In the genomic region with DNA sequence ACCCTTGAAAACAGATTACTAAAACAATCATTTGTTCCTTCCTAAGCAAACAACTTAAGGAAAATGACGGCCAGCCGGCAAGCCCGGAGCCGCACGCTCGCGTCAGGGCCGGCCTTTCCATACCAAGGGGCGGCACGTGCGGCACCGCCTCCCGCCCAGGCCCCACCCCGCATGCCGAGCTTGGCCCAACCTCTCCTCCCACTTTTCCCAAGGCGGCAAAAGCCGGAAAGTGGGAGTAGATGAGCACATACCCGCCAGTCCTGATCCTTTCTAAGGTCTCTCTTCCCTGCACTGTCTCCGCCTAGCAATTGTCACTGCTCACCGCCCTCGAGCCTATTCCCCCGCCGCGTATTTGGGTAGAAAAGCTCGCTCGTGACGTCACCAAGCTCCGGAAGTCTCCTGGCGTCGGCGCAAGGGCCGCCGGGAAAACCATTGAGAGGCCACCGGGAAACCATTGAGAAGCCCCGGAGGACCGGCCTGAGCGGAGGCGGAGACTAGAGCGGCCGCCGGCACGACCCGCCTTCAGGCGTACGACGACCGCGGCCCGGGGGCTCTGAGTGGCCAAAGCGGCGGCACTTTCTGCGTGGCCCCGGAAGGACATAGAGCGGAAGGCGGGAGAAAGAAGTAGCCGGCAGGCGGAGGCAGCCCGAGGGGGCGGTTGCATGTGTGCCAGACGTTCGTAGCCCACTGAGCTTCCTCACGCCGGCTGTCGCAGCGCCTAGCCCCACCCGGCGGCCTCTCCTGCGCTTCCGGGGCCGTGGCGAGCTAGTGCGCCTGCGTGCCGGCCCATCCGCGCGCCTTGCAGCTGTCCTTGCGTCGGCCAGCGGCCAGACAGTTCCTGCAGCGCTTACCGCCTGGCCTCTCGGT, we compare ENCODE assay signal across 8 cellular contexts.
A peak's percentile ranks its signal among the peaks of the same experiment; 100 is the strongest.
DNase-seq lines count a peak whose midpoint lies in the region; FAIRE-seq and TF ChIP-seq lines count a peak whose summit lies in the region.

A gene with protein sequence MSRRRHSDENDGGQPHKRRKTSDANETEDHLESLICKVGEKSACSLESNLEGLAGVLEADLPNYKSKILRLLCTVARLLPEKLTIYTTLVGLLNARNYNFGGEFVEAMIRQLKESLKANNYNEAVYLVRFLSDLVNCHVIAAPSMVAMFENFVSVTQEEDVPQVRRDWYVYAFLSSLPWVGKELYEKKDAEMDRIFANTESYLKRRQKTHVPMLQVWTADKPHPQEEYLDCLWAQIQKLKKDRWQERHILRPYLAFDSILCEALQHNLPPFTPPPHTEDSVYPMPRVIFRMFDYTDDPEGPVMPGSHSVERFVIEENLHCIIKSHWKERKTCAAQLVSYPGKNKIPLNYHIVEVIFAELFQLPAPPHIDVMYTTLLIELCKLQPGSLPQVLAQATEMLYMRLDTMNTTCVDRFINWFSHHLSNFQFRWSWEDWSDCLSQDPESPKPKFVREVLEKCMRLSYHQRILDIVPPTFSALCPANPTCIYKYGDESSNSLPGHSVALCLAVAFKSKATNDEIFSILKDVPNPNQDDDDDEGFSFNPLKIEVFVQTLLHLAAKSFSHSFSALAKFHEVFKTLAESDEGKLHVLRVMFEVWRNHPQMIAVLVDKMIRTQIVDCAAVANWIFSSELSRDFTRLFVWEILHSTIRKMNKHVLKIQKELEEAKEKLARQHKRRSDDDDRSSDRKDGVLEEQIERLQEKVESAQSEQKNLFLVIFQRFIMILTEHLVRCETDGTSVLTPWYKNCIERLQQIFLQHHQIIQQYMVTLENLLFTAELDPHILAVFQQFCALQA (plus strand): TSS at position 830 of the 867 bp plus-strand sequence. CDS start 61 bp downstream, outside the sequence.
A gene (minus strand): TSS at position 377 of the 867 bp plus-strand sequence. CDS start 5,806 bp downstream, outside the sequence.

- DNase-seq in EL (peak; percentile 98), H54 (ENCODE audit: insufficient read length, low spot score) (peak; percentile 98), fibroblast of pulmonary artery (ENCODE audit: low read depth) (peak; percentile 98)
- DNase-seq in activated T-helper 9 cell treated with anti-CD3 and anti-CD28 coated beads, Interleukin-2, amount 50 U/mL, for 16 hours (ENCODE audit: low read depth): peak; percentile 92

- no peaks in the 10 kb centered on the region for H3K36me3 Mint-ChIP-seq in nephron (ENCODE audit: low read depth)
- peaks cover 25% of the 10 kb centered on the region for H3K36me3 Mint-ChIP-seq in stimulated activated naive CD8-positive, alpha-beta T cell treated with anti-CD3 and anti-CD28 coated beads, Interleukin-15, Interleukin-2, amounts not matched to agents 100 ng/mL and 50 ng/mL, for 24 hours (ENCODE audit: low read depth)

- TF ChIP-seq POLR2A in H54 (IDR thresholded peaks at IDR 0.05; ENCODE audit: low read depth, low read length): peak; percentile 99
- peak; percentile 89 for TF ChIP-seq POLR2A in Raji (IDR thresholded peaks at IDR 0.05; ENCODE audit: insufficient read depth, low read depth, low read length)

- H3K4me3 ChIP-seq in Loucy (ENCODE audit: low read length, poor library complexity, severe bottlenecking): peak within 1 kb of the TSS; percentile 90
- H3K4me3 ChIP-seq in fibroblast of pulmonary artery (replicated peaks; ENCODE audit: low read depth, low read length): peak within 1 kb of the TSS; percentile 83

- H3K9me3 ChIP-seq in Loucy (ENCODE audit: insufficient read depth, low read depth, low read length): no peaks in the 10 kb centered on the region

- no peaks in the 10 kb centered on the region for H3K36me3 ChIP-seq in Loucy (ENCODE audit: insufficient read depth, low read length)

- H4K20me1 ChIP-seq in Loucy (ENCODE audit: insufficient read depth, low read length, poor library complexity, severe bottlenecking): peaks cover 40% of the 10 kb centered on the region

- H3K4me1 Mint-ChIP-seq in nephron: peaks cover 50% of the 10 kb centered on the region
- H3K4me1 Mint-ChIP-seq in stimulated activated naive CD8-positive, alpha-beta T cell treated with anti-CD3 and anti-CD28 coated beads, Interleukin-15, Interleukin-2, amounts not matched to agents 100 ng/mL and 50 ng/mL, for 24 hours (ENCODE audit: low read depth): peaks cover 62% of the 10 kb centered on the region

- no peaks in the 10 kb centered on the region for H3K27me3 Mint-ChIP-seq in nephron (ENCODE audit: low read depth)
- H3K27me3 Mint-ChIP-seq in stimulated activated naive CD8-positive, alpha-beta T cell treated with anti-CD3 and anti-CD28 coated beads, Interleukin-15, Interleukin-2, amounts not matched to agents 100 ng/mL and 50 ng/mL, for 24 hours: no peaks in the 10 kb centered on the region

- peak within 1 kb of the TSS; percentile 96 for H3K4me2 ChIP-seq in Loucy (ENCODE audit: low read depth, low read length, poor library complexity, severe bottlenecking)

- H3K27me3 ChIP-seq in Loucy (ENCODE audit: insufficient read depth, low read length, poor library complexity, severe bottlenecking): no peaks in the 10 kb centered on the region

- no peaks in the 10 kb centered on the region for H3K9me3 Mint-ChIP-seq in nephron
- H3K9me3 Mint-ChIP-seq in stimulated activated naive CD8-positive, alpha-beta T cell treated with anti-CD3 and anti-CD28 coated beads, Interleukin-15, Interleukin-2, amounts not matched to agents 100 ng/mL and 50 ng/mL, for 24 hours: no peaks in the 10 kb centered on the region

- H3K27ac Mint-ChIP-seq in nephron: peak within 1 kb of the TSS; percentile 96 to 100 (median 99)
- peak within 1 kb of the TSS; percentile 97 for H3K27ac Mint-ChIP-seq in stimulated activated naive CD8-positive, alpha-beta T cell treated with anti-CD3 and anti-CD28 coated beads, Interleukin-15, Interleukin-2, amounts not matched to agents 100 ng/mL and 50 ng/mL, for 24 hours

- H3K4me1 ChIP-seq in Loucy (ENCODE audit: insufficient read depth, low read length, poor library complexity, severe bottlenecking): peaks cover 59% of the 10 kb centered on the region

- peak within 1 kb of the TSS; percentile 92 to 95 (median 92) for H3K4me3 Mint-ChIP-seq in nephron
- H3K4me3 Mint-ChIP-seq in stimulated activated naive CD8-positive, alpha-beta T cell treated with anti-CD3 and anti-CD28 coated beads, Interleukin-15, Interleukin-2, amounts not matched to agents 100 ng/mL and 50 ng/mL, for 24 hours: peak within 1 kb of the TSS; percentile 96

- TF ChIP-seq CTCF in Loucy (conservative IDR thresholded peaks at IDR 0.05; ENCODE audit: low read length) (no peak), fibroblast of pulmonary artery (IDR thresholded peaks at IDR 0.05; ENCODE audit: low read length, missing control alignments) (no peak), nephron (IDR thresholded peaks at IDR 0.05; ENCODE audit: unreplicated experiment in 3 of 3) (no peak)

- H2AFZ ChIP-seq in Loucy (ENCODE audit: low read length): peak within 1 kb of the TSS; percentile 93

- H3K9me2 ChIP-seq in Loucy (replicated peaks; ENCODE audit: low read depth, low read length): no peaks in the 10 kb centered on the region

- FAIRE-seq in H54 (lab: Jason Lieb, UNC): peak; percentile 97

- 0 out of 2 replicates have a peak, but pooled peaks cover 5% of the 10 kb centered on the region for H3F3A ChIP-seq in Loucy (ENCODE audit: low read depth)

- peaks cover 82% of the 10 kb centered on the region for H3K79me2 ChIP-seq in Loucy (ENCODE audit: insufficient read depth, low read length)

- H3K9ac ChIP-seq in Loucy (ENCODE audit: low read depth, low read length, poor library complexity, severe bottlenecking): peak within 1 kb of the TSS; percentile 88

Comparison
In these comparisons a context has a peak if more than half of its experiments do, and no peak if none do; other contexts are left out.
1. Peak in every context shown above with its lines: DNase-seq and H3K4me3 ChIP-seq.